ENCODE assay signal across 10 cellular contexts in genomic region chr7:130793855-130794618, GRCh38.
A peak's percentile ranks its signal among the peaks of the same experiment; 100 is the strongest.
DNase-seq lines count a peak whose midpoint lies in the region; ATAC-seq and TF ChIP-seq lines count a peak whose summit lies in the region.
"Had no signal": no experiment of that assay in that cellular context is flagged by ENCODE, and none has a peak within 500 bp of the region (broad histone marks: within the 10 kb centered on the region; RNA-seq: fewer than 3 reads in every experiment).

No MANE protein-coding gene starts in this region.

- no peaks in the 10 kb centered on the region for H3K36me3 ChIP-seq in neuronal stem cell (replicated peaks in 1 of 2; ENCODE audit: control insufficient read depth in 2 of 2, insufficient read depth in 2 of 2, low read length in 2 of 2)

- no peak overlapping the region for H3K23ac ChIP-seq in neuronal stem cell (ENCODE audit: low read depth, low read length, poor library complexity)

- ATAC-seq in HG03457 (IDR thresholded peaks at IDR 0.05; ENCODE audit: unreplicated experiment) = no peak

- no peak overlapping the region for H3K9ac ChIP-seq in neuronal stem cell (ENCODE audit: low read depth, low read length, poor library complexity)

- H3K79me1 ChIP-seq in neuronal stem cell (ENCODE audit: low read depth, low read length) = no peaks in the 10 kb centered on the region

- WGBS in neuronal stem cell (ENCODE audit: extremely low coverage in 2 of 2, insufficient read length in 2 of 2, insufficient replicate concordance in 1 of 2), 2 donors = no CpG with 5 or more reads among the region's 9 CpGs

- H3K36me3 Mint-ChIP-seq in endothelial cell (ENCODE audit: low read depth, unreplicated experiment) = no peaks in the 10 kb centered on the region

- H3K4me2 ChIP-seq in neuronal stem cell (ENCODE audit: insufficient read depth, low read length, poor library complexity, severe bottlenecking) = no peak overlapping the region

- peak overlapping the region; percentile 82 for H2AFZ ChIP-seq in neuronal stem cell (ENCODE audit: low read length)

- no peak overlapping the region for H2BK15ac ChIP-seq in neuronal stem cell (ENCODE audit: low read length)

- no peak overlapping the region for H3K4ac ChIP-seq in neuronal stem cell (ENCODE audit: low read length)

- no peaks in the 10 kb centered on the region for H3K9me3 Mint-ChIP-seq in endothelial cell (ENCODE audit: unreplicated experiment)

- no peak overlapping the region for H2BK120ac ChIP-seq in neuronal stem cell (ENCODE audit: low read depth, low read length)

- H3K27me3 ChIP-seq in neuronal stem cell (ENCODE audit: control insufficient read depth in 3 of 3, insufficient read depth in 3 of 3, low read depth in 1 of 3, low read length in 3 of 3) = no peaks in the 10 kb centered on the region

- no peak overlapping the region for H2BK5ac ChIP-seq in neuronal stem cell (ENCODE audit: low read length)

- H4K91ac ChIP-seq in neuronal stem cell (ENCODE audit: low read depth, low read length, poor library complexity) = no peak overlapping the region

- no peak overlapping the region for H3K4me3 ChIP-seq in neuronal stem cell (ENCODE audit: low read length in 2 of 2)

- H3K4me1 Mint-ChIP-seq in endothelial cell (ENCODE audit: unreplicated experiment) = peaks cover 5% of the 10 kb centered on the region

- DNase-seq in Ammon's horn (ENCODE audit: low spot score) (peak; percentile 11), NCI-H69 (lab: John Stamatoyannopoulos, UW) (peak; percentile 46), dermis blood vessel endothelial cell (peak; percentile 56), neuronal stem cell (ENCODE audit: low spot score) (no peak), endothelial cell (ENCODE audit: low spot score) (no peak), NCI-H2081 treated with DMSO at 0.1 percent for 48 hours (lab: John Stamatoyannopoulos, UW) (no peak), SW 1271 (lab: John Stamatoyannopoulos, UW) (no peak)
- DNase-seq: DMS 273 treated with DMSO at 0.1 percent for 48 hours, kidney glomerular epithelial cell had no signal

- no peak overlapping the region for H3K18ac ChIP-seq in neuronal stem cell (ENCODE audit: low read length)

- no peak overlapping the region for H3K27ac Mint-ChIP-seq in endothelial cell (ENCODE audit: unreplicated experiment)

- H4K8ac ChIP-seq in neuronal stem cell (ENCODE audit: low read depth, low read length) = no peak overlapping the region

- H2BK12ac ChIP-seq in neuronal stem cell (ENCODE audit: low read length) = no peak overlapping the region

- no peak for TF ChIP-seq CTCF in endothelial cell (IDR thresholded peaks at IDR 0.05; ENCODE audit: unreplicated experiment)

- H3K27me3 Mint-ChIP-seq in endothelial cell (ENCODE audit: unreplicated experiment) = no peaks in the 10 kb centered on the region

- H2AK5ac ChIP-seq in neuronal stem cell (ENCODE audit: low read depth, low read length) = no peak overlapping the region

- peaks cover 0 to 1% of the 10 kb centered on the region in 2 donors for H3K4me1 ChIP-seq in neuronal stem cell (ENCODE audit: control insufficient read depth in 2 of 2, insufficient read depth in 1 of 2, low read depth in 1 of 2, low read length in 2 of 2)

- H3K27ac ChIP-seq in neuronal stem cell (replicated peaks; ENCODE audit: low read length) = no peak overlapping the region

- no peaks in the 10 kb centered on the region for H3K9me3 ChIP-seq in neuronal stem cell (replicated peaks in 1 of 2; ENCODE audit: control insufficient read depth in 2 of 2, insufficient read depth in 1 of 2, low read depth in 1 of 2, low read length in 2 of 2)

- no peak overlapping the region for H3K14ac ChIP-seq in neuronal stem cell (ENCODE audit: low read length)

- no peak overlapping the region for H3K4me3 Mint-ChIP-seq in endothelial cell (ENCODE audit: unreplicated experiment)

Comparison
In these comparisons a context has a peak if more than half of its experiments do, and no peak if none do; other contexts are left out.
1. DNase-seq: peak in Ammon's horn (single experiment), NCI-H69 (single experiment) and dermis blood vessel endothelial cell (single experiment); none in neuronal stem cell (single experiment), endothelial cell (single experiment), NCI-H2081 treated with DMSO at 0.1 percent for 48 hours (single experiment) and SW 1271 (0 of 2).